In the genomic region with DNA sequence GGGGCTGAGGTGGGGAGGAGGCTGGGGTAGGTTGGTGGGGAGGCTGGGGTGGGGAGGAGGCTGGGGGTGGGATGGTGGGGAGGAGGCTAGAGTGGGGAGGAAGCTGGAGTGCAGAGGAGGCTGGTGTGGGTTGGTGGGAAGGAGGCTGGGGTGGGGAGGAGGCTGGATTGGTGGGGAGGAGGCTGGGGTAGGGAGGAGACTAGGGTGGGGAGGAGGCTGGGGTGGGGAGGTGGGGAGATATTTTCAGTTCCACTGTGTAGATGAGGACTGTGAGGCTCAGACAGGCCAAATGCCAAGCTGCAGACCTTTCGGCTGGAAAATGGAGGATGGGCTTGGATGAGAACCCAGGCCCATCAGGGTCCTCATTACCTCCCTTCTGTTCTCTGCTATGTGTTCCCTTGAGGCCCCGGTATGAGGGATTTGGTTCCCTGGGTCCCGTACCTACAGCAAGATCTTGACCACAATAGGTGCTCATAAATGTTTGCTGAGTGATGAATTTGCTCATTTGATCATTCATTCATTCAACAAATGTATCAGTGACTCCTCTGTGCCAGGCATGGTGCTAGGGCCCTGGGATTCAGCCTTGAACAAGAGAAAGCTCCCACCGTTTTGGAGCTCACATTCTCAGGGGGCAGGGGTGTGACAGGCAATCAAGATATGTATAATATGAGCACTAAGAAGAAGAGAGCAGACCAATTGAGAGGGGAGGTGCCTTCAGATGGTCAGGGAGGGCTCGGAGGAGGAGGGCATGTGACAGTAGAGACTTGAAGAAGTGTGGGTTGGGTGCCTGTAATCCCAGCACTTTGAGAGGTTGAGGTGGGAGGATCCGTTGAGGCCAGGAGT, we compare ENCODE assay signal across 3 cellular contexts.
TF ChIP-seq lines count a peak whose summit lies in the region.

No MANE protein-coding gene starts in this region.

TF ChIP-seq in SK-N-SH, 30 proteins besides CTCF, POLR2A, EP300 and RAD21 (continued from another document and continues in another):
- TF ChIP-seq, protein P1, sequence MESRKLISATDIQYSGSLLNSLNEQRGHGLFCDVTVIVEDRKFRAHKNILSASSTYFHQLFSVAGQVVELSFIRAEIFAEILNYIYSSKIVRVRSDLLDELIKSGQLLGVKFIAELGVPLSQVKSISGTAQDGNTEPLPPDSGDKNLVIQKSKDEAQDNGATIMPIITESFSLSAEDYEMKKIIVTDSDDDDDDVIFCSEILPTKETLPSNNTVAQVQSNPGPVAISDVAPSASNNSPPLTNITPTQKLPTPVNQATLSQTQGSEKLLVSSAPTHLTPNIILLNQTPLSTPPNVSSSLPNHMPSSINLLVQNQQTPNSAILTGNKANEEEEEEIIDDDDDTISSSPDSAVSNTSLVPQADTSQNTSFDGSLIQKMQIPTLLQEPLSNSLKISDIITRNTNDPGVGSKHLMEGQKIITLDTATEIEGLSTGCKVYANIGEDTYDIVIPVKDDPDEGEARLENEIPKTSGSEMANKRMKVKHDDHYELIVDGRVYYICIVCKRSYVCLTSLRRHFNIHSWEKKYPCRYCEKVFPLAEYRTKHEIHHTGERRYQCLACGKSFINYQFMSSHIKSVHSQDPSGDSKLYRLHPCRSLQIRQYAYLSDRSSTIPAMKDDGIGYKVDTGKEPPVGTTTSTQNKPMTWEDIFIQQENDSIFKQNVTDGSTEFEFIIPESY (IDR thresholded peaks at IDR 0.05; ENCODE audit: borderline replicate concordance, low read depth) = no peak
- TF ChIP-seq ELF1 (IDR thresholded peaks at IDR 0.05) (no peak), TAF1 (IDR thresholded peaks at IDR 0.05; ENCODE audit: borderline replicate concordance, low read depth, low read length) (no peak), FOXM1 (IDR thresholded peaks at IDR 0.05; ENCODE audit: low read depth) (no peak), CHD2 (IDR thresholded peaks at IDR 0.05; ENCODE audit: low read length, partially characterized antibody) (no peak), GATA2 (CRISPR knock-in tag; IDR thresholded peaks at IDR 0.05) (no peak), RXRA (IDR thresholded peaks at IDR 0.05; ENCODE audit: borderline replicate concordance, low read depth) (no peak), EZH2phosphoT487 (IDR thresholded peaks at IDR 0.05; ENCODE audit: borderline replicate concordance, low read depth) (no peak), TCF12 (IDR thresholded peaks at IDR 0.05) (no peak), MEF2A (IDR thresholded peaks at IDR 0.05; ENCODE audit: borderline replicate concordance, low read depth) (no peak), MXI1 (IDR thresholded peaks at IDR 0.05; ENCODE audit: low read depth, low read length) (no peak)
- TF ChIP-seq, protein P2, sequence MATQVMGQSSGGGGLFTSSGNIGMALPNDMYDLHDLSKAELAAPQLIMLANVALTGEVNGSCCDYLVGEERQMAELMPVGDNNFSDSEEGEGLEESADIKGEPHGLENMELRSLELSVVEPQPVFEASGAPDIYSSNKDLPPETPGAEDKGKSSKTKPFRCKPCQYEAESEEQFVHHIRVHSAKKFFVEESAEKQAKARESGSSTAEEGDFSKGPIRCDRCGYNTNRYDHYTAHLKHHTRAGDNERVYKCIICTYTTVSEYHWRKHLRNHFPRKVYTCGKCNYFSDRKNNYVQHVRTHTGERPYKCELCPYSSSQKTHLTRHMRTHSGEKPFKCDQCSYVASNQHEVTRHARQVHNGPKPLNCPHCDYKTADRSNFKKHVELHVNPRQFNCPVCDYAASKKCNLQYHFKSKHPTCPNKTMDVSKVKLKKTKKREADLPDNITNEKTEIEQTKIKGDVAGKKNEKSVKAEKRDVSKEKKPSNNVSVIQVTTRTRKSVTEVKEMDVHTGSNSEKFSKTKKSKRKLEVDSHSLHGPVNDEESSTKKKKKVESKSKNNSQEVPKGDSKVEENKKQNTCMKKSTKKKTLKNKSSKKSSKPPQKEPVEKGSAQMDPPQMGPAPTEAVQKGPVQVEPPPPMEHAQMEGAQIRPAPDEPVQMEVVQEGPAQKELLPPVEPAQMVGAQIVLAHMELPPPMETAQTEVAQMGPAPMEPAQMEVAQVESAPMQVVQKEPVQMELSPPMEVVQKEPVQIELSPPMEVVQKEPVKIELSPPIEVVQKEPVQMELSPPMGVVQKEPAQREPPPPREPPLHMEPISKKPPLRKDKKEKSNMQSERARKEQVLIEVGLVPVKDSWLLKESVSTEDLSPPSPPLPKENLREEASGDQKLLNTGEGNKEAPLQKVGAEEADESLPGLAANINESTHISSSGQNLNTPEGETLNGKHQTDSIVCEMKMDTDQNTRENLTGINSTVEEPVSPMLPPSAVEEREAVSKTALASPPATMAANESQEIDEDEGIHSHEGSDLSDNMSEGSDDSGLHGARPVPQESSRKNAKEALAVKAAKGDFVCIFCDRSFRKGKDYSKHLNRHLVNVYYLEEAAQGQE (IDR thresholded peaks at IDR 0.05; ENCODE audit: low read depth, low read length) = no peak

TF ChIP-seq in SK-N-SH treated with all-trans-retinoic acid at 6 μM for 48 hours, 23 proteins besides CTCF, POLR2A, EP300 and RAD21 (continues in another document):
- TF ChIP-seq, protein P3, sequence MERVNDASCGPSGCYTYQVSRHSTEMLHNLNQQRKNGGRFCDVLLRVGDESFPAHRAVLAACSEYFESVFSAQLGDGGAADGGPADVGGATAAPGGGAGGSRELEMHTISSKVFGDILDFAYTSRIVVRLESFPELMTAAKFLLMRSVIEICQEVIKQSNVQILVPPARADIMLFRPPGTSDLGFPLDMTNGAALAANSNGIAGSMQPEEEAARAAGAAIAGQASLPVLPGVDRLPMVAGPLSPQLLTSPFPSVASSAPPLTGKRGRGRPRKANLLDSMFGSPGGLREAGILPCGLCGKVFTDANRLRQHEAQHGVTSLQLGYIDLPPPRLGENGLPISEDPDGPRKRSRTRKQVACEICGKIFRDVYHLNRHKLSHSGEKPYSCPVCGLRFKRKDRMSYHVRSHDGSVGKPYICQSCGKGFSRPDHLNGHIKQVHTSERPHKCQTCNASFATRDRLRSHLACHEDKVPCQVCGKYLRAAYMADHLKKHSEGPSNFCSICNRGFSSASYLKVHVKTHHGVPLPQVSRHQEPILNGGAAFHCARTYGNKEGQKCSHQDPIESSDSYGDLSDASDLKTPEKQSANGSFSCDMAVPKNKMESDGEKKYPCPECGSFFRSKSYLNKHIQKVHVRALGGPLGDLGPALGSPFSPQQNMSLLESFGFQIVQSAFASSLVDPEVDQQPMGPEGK (CRISPR knock-in tag; IDR thresholded peaks at IDR 0.05; ENCODE audit: borderline replicate concordance) = no peak
- TF ChIP-seq, protein P4, sequence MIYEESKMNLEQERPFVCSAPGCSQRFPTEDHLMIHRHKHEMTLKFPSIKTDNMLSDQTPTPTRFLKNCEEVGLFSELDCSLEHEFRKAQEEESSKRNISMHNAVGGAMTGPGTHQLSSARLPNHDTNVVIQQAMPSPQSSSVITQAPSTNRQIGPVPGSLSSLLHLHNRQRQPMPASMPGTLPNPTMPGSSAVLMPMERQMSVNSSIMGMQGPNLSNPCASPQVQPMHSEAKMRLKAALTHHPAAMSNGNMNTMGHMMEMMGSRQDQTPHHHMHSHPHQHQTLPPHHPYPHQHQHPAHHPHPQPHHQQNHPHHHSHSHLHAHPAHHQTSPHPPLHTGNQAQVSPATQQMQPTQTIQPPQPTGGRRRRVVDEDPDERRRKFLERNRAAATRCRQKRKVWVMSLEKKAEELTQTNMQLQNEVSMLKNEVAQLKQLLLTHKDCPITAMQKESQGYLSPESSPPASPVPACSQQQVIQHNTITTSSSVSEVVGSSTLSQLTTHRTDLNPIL (CRISPR knock-in tag; IDR thresholded peaks at IDR 0.05; ENCODE audit: low read depth) = no peak
- TF ChIP-seq ZFP30 (CRISPR knock-in tag; IDR thresholded peaks at IDR 0.05) = no peak
- TF ChIP-seq TCF4 (CRISPR knock-in tag; IDR thresholded peaks at IDR 0.05; ENCODE audit: borderline replicate concordance) = no peak
- no peak for TF ChIP-seq ESRRG (CRISPR knock-in tag; IDR thresholded peaks at IDR 0.05)
- no peak for TF ChIP-seq PPARA (CRISPR knock-in tag; IDR thresholded peaks at IDR 0.05; ENCODE audit: borderline replicate concordance)
- no peak for TF ChIP-seq TOX (CRISPR knock-in tag; IDR thresholded peaks at IDR 0.05; ENCODE audit: borderline replicate concordance)
- no peak for TF ChIP-seq BACH2 (CRISPR knock-in tag; IDR thresholded peaks at IDR 0.05; ENCODE audit: borderline replicate concordance)
- TF ChIP-seq, protein P5, sequence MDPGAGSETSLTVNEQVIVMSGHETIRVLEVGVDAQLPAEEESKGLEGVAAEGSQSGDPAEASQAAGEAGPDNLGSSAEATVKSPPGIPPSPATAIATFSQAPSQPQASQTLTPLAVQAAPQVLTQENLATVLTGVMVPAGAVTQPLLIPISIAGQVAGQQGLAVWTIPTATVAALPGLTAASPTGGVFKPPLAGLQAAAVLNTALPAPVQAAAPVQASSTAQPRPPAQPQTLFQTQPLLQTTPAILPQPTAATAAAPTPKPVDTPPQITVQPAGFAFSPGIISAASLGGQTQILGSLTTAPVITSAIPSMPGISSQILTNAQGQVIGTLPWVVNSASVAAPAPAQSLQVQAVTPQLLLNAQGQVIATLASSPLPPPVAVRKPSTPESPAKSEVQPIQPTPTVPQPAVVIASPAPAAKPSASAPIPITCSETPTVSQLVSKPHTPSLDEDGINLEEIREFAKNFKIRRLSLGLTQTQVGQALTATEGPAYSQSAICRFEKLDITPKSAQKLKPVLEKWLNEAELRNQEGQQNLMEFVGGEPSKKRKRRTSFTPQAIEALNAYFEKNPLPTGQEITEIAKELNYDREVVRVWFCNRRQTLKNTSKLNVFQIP (CRISPR knock-in tag; IDR thresholded peaks at IDR 0.05; ENCODE audit: borderline replicate concordance, low read depth) = no peak
- TF ChIP-seq, protein P6, sequence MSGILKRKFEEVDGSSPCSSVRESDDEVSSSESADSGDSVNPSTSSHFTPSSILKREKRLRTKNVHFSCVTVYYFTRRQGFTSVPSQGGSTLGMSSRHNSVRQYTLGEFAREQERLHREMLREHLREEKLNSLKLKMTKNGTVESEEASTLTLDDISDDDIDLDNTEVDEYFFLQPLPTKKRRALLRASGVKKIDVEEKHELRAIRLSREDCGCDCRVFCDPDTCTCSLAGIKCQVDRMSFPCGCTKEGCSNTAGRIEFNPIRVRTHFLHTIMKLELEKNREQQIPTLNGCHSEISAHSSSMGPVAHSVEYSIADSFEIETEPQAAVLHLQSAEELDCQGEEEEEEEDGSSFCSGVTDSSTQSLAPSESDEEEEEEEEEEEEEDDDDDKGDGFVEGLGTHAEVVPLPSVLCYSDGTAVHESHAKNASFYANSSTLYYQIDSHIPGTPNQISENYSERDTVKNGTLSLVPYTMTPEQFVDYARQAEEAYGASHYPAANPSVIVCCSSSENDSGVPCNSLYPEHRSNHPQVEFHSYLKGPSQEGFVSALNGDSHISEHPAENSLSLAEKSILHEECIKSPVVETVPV (CRISPR knock-in tag; IDR thresholded peaks at IDR 0.05) = no peak

TF ChIP-seq in WTC11, 78 proteins besides CTCF, POLR2A, EP300 and RAD21 (continued from another document and continues in another):
- TF ChIP-seq, protein P7, sequence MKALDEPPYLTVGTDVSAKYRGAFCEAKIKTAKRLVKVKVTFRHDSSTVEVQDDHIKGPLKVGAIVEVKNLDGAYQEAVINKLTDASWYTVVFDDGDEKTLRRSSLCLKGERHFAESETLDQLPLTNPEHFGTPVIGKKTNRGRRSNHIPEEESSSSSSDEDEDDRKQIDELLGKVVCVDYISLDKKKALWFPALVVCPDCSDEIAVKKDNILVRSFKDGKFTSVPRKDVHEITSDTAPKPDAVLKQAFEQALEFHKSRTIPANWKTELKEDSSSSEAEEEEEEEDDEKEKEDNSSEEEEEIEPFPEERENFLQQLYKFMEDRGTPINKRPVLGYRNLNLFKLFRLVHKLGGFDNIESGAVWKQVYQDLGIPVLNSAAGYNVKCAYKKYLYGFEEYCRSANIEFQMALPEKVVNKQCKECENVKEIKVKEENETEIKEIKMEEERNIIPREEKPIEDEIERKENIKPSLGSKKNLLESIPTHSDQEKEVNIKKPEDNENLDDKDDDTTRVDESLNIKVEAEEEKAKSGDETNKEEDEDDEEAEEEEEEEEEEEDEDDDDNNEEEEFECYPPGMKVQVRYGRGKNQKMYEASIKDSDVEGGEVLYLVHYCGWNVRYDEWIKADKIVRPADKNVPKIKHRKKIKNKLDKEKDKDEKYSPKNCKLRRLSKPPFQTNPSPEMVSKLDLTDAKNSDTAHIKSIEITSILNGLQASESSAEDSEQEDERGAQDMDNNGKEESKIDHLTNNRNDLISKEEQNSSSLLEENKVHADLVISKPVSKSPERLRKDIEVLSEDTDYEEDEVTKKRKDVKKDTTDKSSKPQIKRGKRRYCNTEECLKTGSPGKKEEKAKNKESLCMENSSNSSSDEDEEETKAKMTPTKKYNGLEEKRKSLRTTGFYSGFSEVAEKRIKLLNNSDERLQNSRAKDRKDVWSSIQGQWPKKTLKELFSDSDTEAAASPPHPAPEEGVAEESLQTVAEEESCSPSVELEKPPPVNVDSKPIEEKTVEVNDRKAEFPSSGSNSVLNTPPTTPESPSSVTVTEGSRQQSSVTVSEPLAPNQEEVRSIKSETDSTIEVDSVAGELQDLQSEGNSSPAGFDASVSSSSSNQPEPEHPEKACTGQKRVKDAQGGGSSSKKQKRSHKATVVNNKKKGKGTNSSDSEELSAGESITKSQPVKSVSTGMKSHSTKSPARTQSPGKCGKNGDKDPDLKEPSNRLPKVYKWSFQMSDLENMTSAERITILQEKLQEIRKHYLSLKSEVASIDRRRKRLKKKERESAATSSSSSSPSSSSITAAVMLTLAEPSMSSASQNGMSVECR (CRISPR knock-in tag; IDR thresholded peaks at IDR 0.05; ENCODE audit: borderline replicate concordance) = no peak
- no peak for TF ChIP-seq MXD4 (CRISPR knock-in tag; IDR thresholded peaks at IDR 0.05; ENCODE audit: borderline replicate concordance)
- TF ChIP-seq OVOL2 (CRISPR knock-in tag; IDR thresholded peaks at IDR 0.05; ENCODE audit: borderline replicate concordance) = no peak
- no peak for TF ChIP-seq RORB (CRISPR knock-in tag; IDR thresholded peaks at IDR 0.05)
- TF ChIP-seq TEAD1 (CRISPR knock-in tag; IDR thresholded peaks at IDR 0.05) = no peak
- TF ChIP-seq, protein P8, sequence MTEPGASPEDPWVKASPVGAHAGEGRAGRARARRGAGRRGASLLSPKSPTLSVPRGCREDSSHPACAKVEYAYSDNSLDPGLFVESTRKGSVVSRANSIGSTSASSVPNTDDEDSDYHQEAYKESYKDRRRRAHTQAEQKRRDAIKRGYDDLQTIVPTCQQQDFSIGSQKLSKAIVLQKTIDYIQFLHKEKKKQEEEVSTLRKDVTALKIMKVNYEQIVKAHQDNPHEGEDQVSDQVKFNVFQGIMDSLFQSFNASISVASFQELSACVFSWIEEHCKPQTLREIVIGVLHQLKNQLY (CRISPR knock-in tag; IDR thresholded peaks at IDR 0.05) = no peak
- TF ChIP-seq, protein P9, sequence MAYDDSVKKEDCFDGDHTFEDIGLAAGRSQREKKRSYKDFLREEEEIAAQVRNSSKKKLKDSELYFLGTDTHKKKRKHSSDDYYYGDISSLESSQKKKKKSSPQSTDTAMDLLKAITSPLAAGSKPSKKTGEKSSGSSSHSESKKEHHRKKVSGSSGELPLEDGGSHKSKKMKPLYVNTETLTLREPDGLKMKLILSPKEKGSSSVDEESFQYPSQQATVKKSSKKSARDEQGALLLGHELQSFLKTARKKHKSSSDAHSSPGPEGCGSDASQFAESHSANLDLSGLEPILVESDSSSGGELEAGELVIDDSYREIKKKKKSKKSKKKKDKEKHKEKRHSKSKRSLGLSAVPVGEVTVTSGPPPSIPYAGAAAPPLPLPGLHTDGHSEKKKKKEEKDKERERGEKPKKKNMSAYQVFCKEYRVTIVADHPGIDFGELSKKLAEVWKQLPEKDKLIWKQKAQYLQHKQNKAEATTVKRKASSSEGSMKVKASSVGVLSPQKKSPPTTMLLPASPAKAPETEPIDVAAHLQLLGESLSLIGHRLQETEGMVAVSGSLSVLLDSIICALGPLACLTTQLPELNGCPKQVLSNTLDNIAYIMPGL (CRISPR knock-in tag; IDR thresholded peaks at IDR 0.05) = no peak
- TF ChIP-seq, protein P10, sequence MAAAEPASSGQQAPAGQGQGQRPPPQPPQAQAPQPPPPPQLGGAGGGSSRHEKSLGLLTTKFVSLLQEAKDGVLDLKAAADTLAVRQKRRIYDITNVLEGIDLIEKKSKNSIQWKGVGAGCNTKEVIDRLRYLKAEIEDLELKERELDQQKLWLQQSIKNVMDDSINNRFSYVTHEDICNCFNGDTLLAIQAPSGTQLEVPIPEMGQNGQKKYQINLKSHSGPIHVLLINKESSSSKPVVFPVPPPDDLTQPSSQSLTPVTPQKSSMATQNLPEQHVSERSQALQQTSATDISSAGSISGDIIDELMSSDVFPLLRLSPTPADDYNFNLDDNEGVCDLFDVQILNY (CRISPR knock-in tag; IDR thresholded peaks at IDR 0.05) = no peak
